Comparison of ENCODE assay signal across 8 cellular contexts in genomic region chr1:205812878-205813754, GRCh38. TPM values are rescaled to one million over a fixed set of nuclear protein-coding genes. Genes with fewer than 3 reads are reported as not detected.
A peak's percentile ranks its signal among the peaks of the same experiment; 100 is the strongest.
DNase-seq lines count a peak whose midpoint lies in the region; ATAC-seq, FAIRE-seq and TF ChIP-seq lines count a peak whose summit lies in the region.

Gene SLC41A1 (minus strand): TSS chr1:205813198. CDS start chr1:205810441, 2,757 bp downstream.

- H3K9me1 ChIP-seq in keratinocyte (ENCODE audit: control insufficient read depth, extremely low read depth, insufficient read depth, low read length), result peaks cover 2% of the 10 kb centered on the region

- no peaks in the 10 kb centered on the region for H4K20me1 ChIP-seq in keratinocyte (ENCODE audit: control insufficient read depth, extremely low read depth, insufficient read depth, low read length)

- TF ChIP-seq CTCF in keratinocyte (optimal IDR thresholded peaks at IDR 0.05 in 1 of 3, IDR thresholded peaks at IDR 0.05 in 1 of 3, conservative IDR thresholded peaks at IDR 0.05 in 1 of 3; ENCODE audit: extremely low read depth in 1 of 3, insufficient read depth in 2 of 3, low read length in 3 of 3), result no peak

- H3K27me3 ChIP-seq in keratinocyte (ENCODE audit: control insufficient read depth, extremely low read depth, insufficient read depth, low read length), result no peaks in the 10 kb centered on the region

- H3K4me1 ChIP-seq in keratinocyte (ENCODE audit: control insufficient read depth, extremely low read depth, insufficient read depth, low read length), result peaks cover 19% of the 10 kb centered on the region

- peaks cover 8 to 13% of the 10 kb centered on the region in 2 experiments for H3K36me3 ChIP-seq in keratinocyte (ENCODE audit: control insufficient read depth in 2 of 2, extremely low read depth in 1 of 2, insufficient read depth in 2 of 2, low read length in 2 of 2)

- peak within 1 kb of the TSS; percentile 83 for H3K9ac ChIP-seq in keratinocyte (ENCODE audit: control insufficient read depth, extremely low read depth, insufficient read depth, low read length)

- FAIRE-seq in keratinocyte (lab: Jason Lieb, UNC), result no peak

- DNase-seq in AG08396 (ENCODE audit: low spot score), result peak; percentile 100
- DNase-seq in GM19238 (ENCODE audit: insufficient read length, low spot score), result peak; percentile 65
- DNase-seq in NCI-H524 (lab: John Stamatoyannopoulos, UW), result peak; percentile 75 to 86
- DNase-seq in activated CD4-positive, alpha-beta T cell treated with anti-CD3 and anti-CD28 coated beads for 1 hour, result peak; percentile 87
- DNase-seq in cerebellar cortex (ENCODE audit: low spot score), result peak; percentile 97
- DNase-seq in keratinocyte (ENCODE audit: low read depth, low spot score), result peak; percentile 52
- DNase-seq in stimulated activated CD4-positive, alpha-beta T cell treated with anti-CD3 and anti-CD28 coated beads, Interleukin-12 subunit alpha, Interleukin-12 subunit beta, amount 100 ng/mL, for 48 hours (ENCODE audit: low read depth in 2 of 3, low spot score in 1 of 3), result peak; percentile 83 to 89 (median 89)

- H3K79me2 ChIP-seq in keratinocyte (ENCODE audit: control insufficient read depth, insufficient read depth, low read length), result peaks cover 8% of the 10 kb centered on the region

- H3K4me3 ChIP-seq in keratinocyte (ENCODE audit: control insufficient read depth in 2 of 3, extremely low read depth in 1 of 3, insufficient read depth in 2 of 3, low read depth in 1 of 3, low read length in 3 of 3), result peak within 1 kb of the TSS; percentile 78 to 89 (median 82)

- dilution Hi-C loops in keratinocyte (cut with MboI; ENCODE audit: extremely low pct_ligation_motif_present, low sequenced_read_pairs), result no loop called here

- peak within 1 kb of the TSS; percentile 94 for H2AFZ ChIP-seq in keratinocyte (ENCODE audit: control insufficient read depth, low read length)

- peak; percentile 74 for ATAC-seq in HG03457 (IDR thresholded peaks at IDR 0.05; ENCODE audit: unreplicated experiment)

- H3K27ac ChIP-seq in keratinocyte (ENCODE audit: control insufficient read depth, insufficient read depth, low read length), result peak within 1 kb of the TSS; percentile 80

- H3K9me3 ChIP-seq in keratinocyte (ENCODE audit: control insufficient read depth, low read depth, low read length), result no peaks in the 10 kb centered on the region

- peak within 1 kb of the TSS; percentile 99 for H3K4me2 ChIP-seq in keratinocyte (ENCODE audit: control insufficient read depth, extremely low read depth, insufficient read depth, low read depth, low read length)

RNA-seq across cellular contexts. Expression of gene SLC41A1, which starts in this region (rescaled TPM):
- 11.0 to 22.5 TPM (median 21.7 TPM) in 3 replicates for polyA plus RNA-seq in keratinocyte
- 5.5 TPM for polyA plus RNA-seq in keratinocyte (2011; ENCODE audit: low read depth)
- polyA plus RNA-seq in keratinocyte (2011; cell fraction: cytosol; rRNA removed), result 10.9 and 15.4 TPM in 2 replicates
- 30.7 and 33.9 TPM in 2 replicates for polyA plus RNA-seq in keratinocyte (2011; cell fraction: nucleus; rRNA removed)
- polyA plus RNA-seq in keratinocyte (2012; ENCODE audit: low replicate concordance), result 11.5 and 15.7 TPM in 2 replicates
- 10.0 to 23.1 TPM (median 14.9 TPM) in 3 replicates for polyA minus RNA-seq in keratinocyte
- polyA minus RNA-seq in keratinocyte (2011; cell fraction: cytosol; rRNA and poly(A)+ RNA removed), result 6.9 TPM
- 10.8 and 15.1 TPM in 2 replicates for polyA minus RNA-seq in keratinocyte (2011; cell fraction: nucleus; rRNA and poly(A)+ RNA removed)

Comparison
In these comparisons a context has a peak if more than half of its experiments do, and no peak if none do; other contexts are left out.
1. Peak in every context shown above with its lines: DNase-seq, ATAC-seq, H3K4me3 ChIP-seq and H3K27ac ChIP-seq.